In the genomic region with DNA sequence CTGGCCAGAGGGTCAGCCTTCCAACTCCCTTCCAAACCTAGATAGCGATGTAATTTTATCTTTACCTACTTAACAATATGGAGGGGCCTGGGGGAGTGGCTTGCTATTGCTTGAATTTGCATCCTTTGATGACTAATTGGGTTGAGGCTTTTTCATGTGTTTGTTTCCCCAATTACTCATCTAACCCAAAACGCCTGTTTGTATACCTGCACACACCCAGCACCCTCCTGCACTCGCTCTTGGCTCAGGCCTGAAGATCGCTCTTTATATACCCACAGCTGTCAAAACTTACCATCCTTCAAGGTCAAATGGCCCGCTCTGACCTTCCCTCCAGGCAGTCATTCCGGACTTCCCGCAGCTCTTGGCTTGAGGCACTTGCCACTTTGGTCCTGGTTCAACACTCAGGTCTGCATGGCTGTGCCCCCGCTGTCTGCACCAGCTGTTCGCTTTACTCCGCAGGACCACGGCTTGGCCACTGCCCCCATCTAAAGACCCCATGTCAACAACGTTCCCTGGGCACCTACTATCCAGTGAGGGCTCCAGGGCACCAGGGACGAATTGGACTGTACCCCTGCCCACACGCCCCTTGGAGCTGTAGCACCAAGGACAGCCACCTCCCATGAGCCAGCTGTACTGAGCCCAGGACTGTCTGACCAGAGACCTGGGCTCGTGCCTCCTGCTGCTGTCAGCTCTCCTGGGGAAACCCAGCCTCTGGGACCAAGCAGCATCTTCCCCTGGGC, we compare ENCODE assay signal across 16 cellular contexts.
"Had no signal": no experiment of that assay in that cellular context is flagged by ENCODE, and none has a peak within 500 bp of the region (broad histone marks: within the 10 kb centered on the region; RNA-seq: fewer than 3 reads in every experiment).

No MANE protein-coding gene starts in this region.

- DNase-seq: activated CD4-positive, alpha-beta T cell treated with anti-CD3 and anti-CD28 coated beads, Interleukin-2, amount 50 U/mL, for 1 hour; activated naive CD4-positive, alpha-beta T cell treated with anti-CD3 and anti-CD28 coated beads for 36 hours; activated naive CD8-positive, alpha-beta T cell treated with anti-CD3 and anti-CD28 coated beads, Interleukin-2, amount 50 U/mL, for 24 hours; activated T-cell treated with anti-CD3 and anti-CD28 coated beads for 4 hours; cerebellar nuclear complex; erythroblast; heart right ventricle; left colon; naive B cell; retina; stimulated activated CD4-positive, alpha-beta T cell treated with anti-CD3 and anti-CD28 coated beads, Interleukin-2, amount 100 ng/mL, for 48 hours; stimulated activated naive B cell treated with anti-CD40 and anti-IgM and Interleukin-4, amounts not matched to agents 10 μg/mL and 1 μg/mL and 100 μg/mL, for 72 hours; SW 1271 had no signal

- ATAC-seq: activated naive CD8-positive, alpha-beta T cell treated with anti-CD3 and anti-CD28 coated beads, Interleukin-2, amount 50 U/mL, for 24 hours; gastroesophageal sphincter; left colon; stimulated activated naive B cell treated with anti-CD40 and anti-IgM and Interleukin-4, amounts not matched to agents 10 μg/mL and 1 μg/mL and 100 μg/mL, for 72 hours had no signal

- H3K27ac Mint-ChIP-seq: activated naive CD4-positive, alpha-beta T cell treated with anti-CD3 and anti-CD28 coated beads for 36 hours; activated naive CD8-positive, alpha-beta T cell treated with anti-CD3 and anti-CD28 coated beads, Interleukin-2, amount 50 U/mL, for 24 hours; naive B cell; stimulated activated naive B cell treated with anti-CD40 and anti-IgM and Interleukin-4, amounts not matched to agents 10 μg/mL and 1 μg/mL and 100 μg/mL, for 72 hours had no signal

- H3K36me3 ChIP-seq: gastroesophageal sphincter, heart right ventricle, tibial artery had no signal

- H3K36me3 Mint-ChIP-seq: naive B cell; stimulated activated naive B cell treated with anti-CD40 and anti-IgM and Interleukin-4, amounts not matched to agents 10 μg/mL and 1 μg/mL and 100 μg/mL, for 72 hours had no signal

- H3K4me1 ChIP-seq: gastroesophageal sphincter, heart right ventricle, tibial artery had no signal

- H3K27ac ChIP-seq: gastroesophageal sphincter, heart right ventricle, tibial artery had no signal

- H3K9me3 Mint-ChIP-seq: activated naive CD4-positive, alpha-beta T cell treated with anti-CD3 and anti-CD28 coated beads for 36 hours; activated naive CD8-positive, alpha-beta T cell treated with anti-CD3 and anti-CD28 coated beads, Interleukin-2, amount 50 U/mL, for 24 hours; naive B cell; stimulated activated naive B cell treated with anti-CD40 and anti-IgM and Interleukin-4, amounts not matched to agents 10 μg/mL and 1 μg/mL and 100 μg/mL, for 72 hours had no signal

- H3K9me3 ChIP-seq: gastroesophageal sphincter had no signal

- H3K4me3 ChIP-seq: gastroesophageal sphincter, heart right ventricle, lung, tibial artery had no signal

- H3K4me1 Mint-ChIP-seq: activated naive CD8-positive, alpha-beta T cell treated with anti-CD3 and anti-CD28 coated beads, Interleukin-2, amount 50 U/mL, for 24 hours; naive B cell; stimulated activated naive B cell treated with anti-CD40 and anti-IgM and Interleukin-4, amounts not matched to agents 10 μg/mL and 1 μg/mL and 100 μg/mL, for 72 hours had no signal

- H3K4me3 Mint-ChIP-seq: activated naive CD4-positive, alpha-beta T cell treated with anti-CD3 and anti-CD28 coated beads for 36 hours; activated naive CD8-positive, alpha-beta T cell treated with anti-CD3 and anti-CD28 coated beads, Interleukin-2, amount 50 U/mL, for 24 hours; naive B cell; stimulated activated naive B cell treated with anti-CD40 and anti-IgM and Interleukin-4, amounts not matched to agents 10 μg/mL and 1 μg/mL and 100 μg/mL, for 72 hours had no signal
